Comparison of ENCODE assay signal across 1 cellular context in the genomic region with DNA sequence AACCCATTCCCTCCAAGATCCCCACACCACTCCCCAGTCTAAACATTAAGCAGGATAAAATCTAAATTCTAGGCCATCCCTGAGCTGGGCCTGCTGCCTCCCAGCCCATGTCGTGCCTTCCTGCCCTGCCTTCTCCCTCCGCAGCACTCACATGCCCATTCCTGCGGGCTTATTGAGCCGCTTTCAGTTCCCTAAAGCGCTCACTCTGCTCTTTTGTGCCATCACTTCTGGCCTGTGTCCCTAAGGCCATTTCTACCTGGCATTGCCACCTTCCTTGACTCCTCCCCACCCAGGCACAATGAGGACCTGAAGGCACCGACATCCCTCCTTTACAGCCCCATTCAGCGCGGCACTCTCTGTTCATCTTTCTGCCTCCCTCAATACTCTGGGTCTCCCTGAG.
TF ChIP-seq lines count a peak whose summit lies in the region.

No MANE protein-coding gene starts in this region.

TF ChIP-seq in H1, 55 proteins besides CTCF, POLR2A, EP300 and RAD21:
- TF ChIP-seq SP2 (IDR thresholded peaks at IDR 0.05; ENCODE audit: low read length) (no peak), PHF8 (conservative IDR thresholded peaks at IDR 0.05; ENCODE audit: low read depth, low read length) (no peak), EGR1 (IDR thresholded peaks at IDR 0.05; ENCODE audit: borderline replicate concordance, low read depth, low read length) (no peak), JUN (IDR thresholded peaks at IDR 0.05; ENCODE audit: low read depth, low read length) (no peak), POLR2AphosphoS5 (IDR thresholded peaks at IDR 0.05; ENCODE audit: low read depth, low read length) (no peak), TEAD4 (IDR thresholded peaks at IDR 0.05; ENCODE audit: low read depth, low read length) (no peak), RNF2 (IDR thresholded peaks at IDR 0.05; ENCODE audit: borderline replicate concordance, low read depth, low read length, missing control alignments, poor library complexity, severe bottlenecking) (no peak), GTF2F1 (IDR thresholded peaks at IDR 0.05; ENCODE audit: borderline replicate concordance, low read depth, low read length) (no peak), KDM1A (IDR thresholded peaks at IDR 0.05; ENCODE audit: borderline replicate concordance, low read length) (no peak), SUZ12 (IDR thresholded peaks at IDR 0.05; ENCODE audit: low read length) (no peak), MAFK (IDR thresholded peaks at IDR 0.05; ENCODE audit: low read depth, low read length) (no peak), POU5F1 (IDR thresholded peaks at IDR 0.05; ENCODE audit: low read depth, low read length) (no peak), RBBP5 (IDR thresholded peaks at IDR 0.05; ENCODE audit: borderline replicate concordance, low read depth, low read length) (no peak), CEBPB (IDR thresholded peaks at IDR 0.05; ENCODE audit: low read depth, low read length) (no peak), KDM5A (IDR thresholded peaks at IDR 0.05; ENCODE audit: low read length) (no peak), HDAC2 (IDR thresholded peaks at IDR 0.05; ENCODE audit: borderline replicate concordance in 1 of 2, low read depth in 2 of 2, low read length in 2 of 2) (no peak)
- TF ChIP-seq, protein P1, sequence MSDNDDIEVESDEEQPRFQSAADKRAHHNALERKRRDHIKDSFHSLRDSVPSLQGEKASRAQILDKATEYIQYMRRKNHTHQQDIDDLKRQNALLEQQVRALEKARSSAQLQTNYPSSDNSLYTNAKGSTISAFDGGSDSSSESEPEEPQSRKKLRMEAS (IDR thresholded peaks at IDR 0.05) = no peak
